ENCODE assay signal across 8 cellular contexts in the genomic region with DNA sequence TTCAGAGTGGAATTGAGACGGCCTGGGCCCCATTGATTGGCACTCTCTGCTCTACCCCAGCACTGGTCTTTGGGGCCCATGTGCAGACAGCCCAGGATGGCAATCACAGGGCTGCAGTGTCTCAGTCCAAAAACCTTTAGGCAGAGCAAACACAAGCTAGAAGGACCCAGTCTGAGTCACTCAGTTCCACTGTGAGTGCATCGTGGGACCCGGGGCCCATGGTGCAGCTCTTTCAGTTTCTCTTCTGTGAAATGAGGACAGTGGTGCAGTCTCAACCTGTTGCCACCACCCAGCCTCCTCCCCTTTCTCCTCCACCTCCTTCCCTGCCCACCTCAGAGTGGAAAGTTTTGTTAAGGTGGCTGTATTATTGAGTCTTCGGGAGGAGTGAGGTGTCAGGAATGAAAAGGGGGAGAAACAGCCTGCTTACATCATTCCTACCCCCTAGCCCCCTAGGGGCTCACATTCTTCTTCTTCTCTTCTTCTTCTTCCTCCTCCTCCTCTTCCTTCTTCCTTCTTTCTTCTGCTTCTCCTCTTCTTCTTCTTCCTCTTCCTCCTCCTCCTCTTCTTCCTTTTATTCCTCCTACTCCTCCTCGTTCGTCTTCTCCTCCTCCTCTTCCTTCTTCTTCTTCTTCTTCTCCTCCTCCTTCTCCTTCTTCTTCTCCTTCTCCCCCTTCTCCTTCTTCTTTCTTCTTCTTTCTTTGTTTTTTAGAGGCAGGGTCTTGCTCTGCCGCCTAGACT. TPM values are rescaled to one million over a fixed set of nuclear protein-coding genes. Genes with fewer than 3 reads are reported as not detected.
DNase-seq lines count a peak whose midpoint lies in the region; ATAC-seq and TF ChIP-seq lines count a peak whose summit lies in the region.

No MANE protein-coding gene starts in this region.

- peak overlapping the region; percentile 94 to 97 for H3K27ac Mint-ChIP-seq in natural killer cell treated with Interleukin-12 subunit alpha and Interleukin-12 subunit beta and Interleukin-15 and Interleukin-18, amount 100 ng/mL, for 72 hours
- H3K27ac Mint-ChIP-seq in HFFc6, result no peak overlapping the region

- no peaks in the 10 kb centered on the region for H3K27me3 Mint-ChIP-seq in natural killer cell treated with Interleukin-12 subunit alpha and Interleukin-12 subunit beta and Interleukin-15 and Interleukin-18, amount 100 ng/mL, for 72 hours
- no peaks in the 10 kb centered on the region; the same call in 1 of the 2 replicates for H3K27me3 Mint-ChIP-seq in HFFc6 (ENCODE audit: insufficient read depth)

- no peaks in the 10 kb centered on the region for H3K36me3 Mint-ChIP-seq in natural killer cell treated with Interleukin-12 subunit alpha and Interleukin-12 subunit beta and Interleukin-15 and Interleukin-18, amount 100 ng/mL, for 72 hours
- H3K36me3 Mint-ChIP-seq in HFFc6 (ENCODE audit: low read depth), result no peaks in the 10 kb centered on the region

- H3K4me3 Mint-ChIP-seq in natural killer cell treated with Interleukin-12 subunit alpha and Interleukin-12 subunit beta and Interleukin-15 and Interleukin-18, amount 100 ng/mL, for 72 hours, result peak overlapping the region; percentile 86
- H3K4me3 Mint-ChIP-seq in HFFc6, result no peak overlapping the region

- ATAC-seq in GM18511 (IDR thresholded peaks at IDR 0.05; ENCODE audit: unreplicated experiment) (peak; percentile 90), HG02884 (IDR thresholded peaks at IDR 0.05; ENCODE audit: unreplicated experiment) (peak; percentile 87)
- peak; percentile 98 to 99 for ATAC-seq in natural killer cell treated with Interleukin-12 subunit alpha and Interleukin-12 subunit beta and Interleukin-15 and Interleukin-18, amount 100 ng/mL, for 72 hours

- no peak for TF ChIP-seq CTCF in HFFc6 (IDR thresholded peaks at IDR 0.05)

- DNase-seq in activated CD4-positive, alpha-beta T cell treated with anti-CD3 and anti-CD28 coated beads for 4 hours, result peak; percentile 77 to 85
- DNase-seq in natural killer cell treated with Interleukin-12 subunit alpha and Interleukin-12 subunit beta and Interleukin-15 and Interleukin-18, amount 100 ng/mL, for 72 hours (ENCODE audit: low spot score), result peak; percentile 89
- DNase-seq in NCI-H1436 (lab: John Stamatoyannopoulos, UW) (no peak), HFFc6 (no peak), NCI-H748 treated with DMSO at 0.1 percent for 48 hours (lab: John Stamatoyannopoulos, UW) (no peak), NOMO-1 treated with DMSO at 0.1 percent for 48 hours (lab: John Stamatoyannopoulos, UW; ENCODE audit: unreplicated experiment) (no peak)

- no peaks in the 10 kb centered on the region for H3K9me3 Mint-ChIP-seq in natural killer cell treated with Interleukin-12 subunit alpha and Interleukin-12 subunit beta and Interleukin-15 and Interleukin-18, amount 100 ng/mL, for 72 hours
- H3K9me3 Mint-ChIP-seq in HFFc6, result peaks cover 30% of the 10 kb centered on the region

- H3K4me1 Mint-ChIP-seq in natural killer cell treated with Interleukin-12 subunit alpha and Interleukin-12 subunit beta and Interleukin-15 and Interleukin-18, amount 100 ng/mL, for 72 hours (ENCODE audit: low read depth in 2 of 2), result peaks cover 50 to 54% of the 10 kb centered on the region in 2 donors
- no peaks in the 10 kb centered on the region for H3K4me1 Mint-ChIP-seq in HFFc6 (ENCODE audit: low read depth)

RNA-seq across cellular contexts. Expression of a gene that starts 19.5 kb away (rescaled TPM):
- total RNA-seq in natural killer cell treated with Interleukin-12 subunit alpha and Interleukin-12 subunit beta and Interleukin-15 and Interleukin-18, amount 100 ng/mL, for 72 hours, result 10 to 100 TPM; 79.3 to 80.8 TPM
- not detected for total RNA-seq in HFFc6 (2021; fragmentation: NEBNext Ultra II Directional; extraction: Animal tissue kit (Norgen Biotek cat#: 25700))

Comparison
In these comparisons a context has a peak if more than half of its experiments do, and no peak if none do; other contexts are left out.
1. DNase-seq: peak in activated CD4-positive, alpha-beta T cell treated with anti-CD3 and anti-CD28 coated beads for 4 hours (2 of 2) and natural killer cell treated with Interleukin-12 subunit alpha and Interleukin-12 subunit beta and Interleukin-15 and Interleukin-18, amount 100 ng/mL, for 72 hours (single experiment); none in NCI-H1436 (single experiment), HFFc6 (single experiment), NCI-H748 treated with DMSO at 0.1 percent for 48 hours (single experiment) and NOMO-1 treated with DMSO at 0.1 percent for 48 hours (single experiment).
2. RNA of a gene that starts 19.5 kb away (total RNA-seq): 79.3 to 80.8 TPM in natural killer cell treated with Interleukin-12 subunit alpha and Interleukin-12 subunit beta and Interleukin-15 and Interleukin-18, amount 100 ng/mL, for 72 hours; not detected in HFFc6; every median in the first group is over 10 times any median in the second.
3. Peak in every context shown above with its lines, with median percentiles within 50 percentile points of each other: ATAC-seq.